In genomic region chr12:123089631-123090353, GRCh38 we compare ENCODE assay signal across 1 cellular context.
A peak's percentile ranks its signal among the peaks of the same experiment; 100 is the strongest.
TF ChIP-seq lines count a peak whose summit lies in the region.

No MANE protein-coding gene starts in this region.

TF ChIP-seq in HepG2, 621 proteins besides CTCF, POLR2A, EP300 and RAD21 (continued from another document and continues in another):
- no peak for TF ChIP-seq ZZZ3 (CRISPR knock-in tag; IDR thresholded peaks at IDR 0.05; ENCODE audit: borderline replicate concordance)
- no peak for TF ChIP-seq TBX3 (IDR thresholded peaks at IDR 0.05; ENCODE audit: borderline replicate concordance)
- no peak for TF ChIP-seq BCL3 (CRISPR knock-in tag; IDR thresholded peaks at IDR 0.05)
- peak; percentile 33; the same call in 1 of the 2 replicates for TF ChIP-seq ELF3 (CRISPR knock-in tag; IDR thresholded peaks at IDR 0.05)
- 0 out of 2 replicates have a peak, but pooled peaks have one; percentile 39 for TF ChIP-seq ZNF605 (CRISPR knock-in tag; IDR thresholded peaks at IDR 0.05)
- TF ChIP-seq GRHL1 (CRISPR knock-in tag; conservative IDR thresholded peaks at IDR 0.05): no peak
- 0 out of 2 replicates have a peak, but pooled peaks have one; percentile 32 for TF ChIP-seq PAXIP1 (CRISPR knock-in tag; conservative IDR thresholded peaks at IDR 0.05)
- 0 out of 2 replicates have a peak, but pooled peaks have one; percentile 32 for TF ChIP-seq HNF4A (CRISPR knock-in tag; IDR thresholded peaks at IDR 0.05)
- TF ChIP-seq SRY (CRISPR knock-in tag; IDR thresholded peaks at IDR 0.05): no peak
- no peak for TF ChIP-seq TAF15 (IDR thresholded peaks at IDR 0.05; ENCODE audit: low read depth, low read length, poor library complexity, severe bottlenecking)
- TF ChIP-seq ARID3A (IDR thresholded peaks at IDR 0.05; ENCODE audit: low read depth, low read length): peak; percentile 27; the same call in 1 of the 2 replicates
- no peak for TF ChIP-seq ZXDC (CRISPR knock-in tag; IDR thresholded peaks at IDR 0.05)
- no peak for TF ChIP-seq GATAD1 (CRISPR knock-in tag; IDR thresholded peaks at IDR 0.05)
- TF ChIP-seq ATM (IDR thresholded peaks at IDR 0.05; ENCODE audit: borderline replicate concordance): no peak
- no peak for TF ChIP-seq NR2F6 (IDR thresholded peaks at IDR 0.05)
- TF ChIP-seq NR2F6 (CRISPR knock-in tag; IDR thresholded peaks at IDR 0.05): peak; percentile 29; the same call in 1 of the 2 replicates
- no peak for TF ChIP-seq ZSCAN12 (CRISPR knock-in tag; IDR thresholded peaks at IDR 0.05)
- no peak for TF ChIP-seq SIX4 (CRISPR knock-in tag; IDR thresholded peaks at IDR 0.05)
- TF ChIP-seq ZNF234 (CRISPR knock-in tag; conservative IDR thresholded peaks at IDR 0.05): no peak
- TF ChIP-seq ZNF839 (CRISPR knock-in tag; IDR thresholded peaks at IDR 0.05; ENCODE audit: borderline replicate concordance): no peak
- TF ChIP-seq KAT8 (CRISPR knock-in tag; IDR thresholded peaks at IDR 0.05): peak; percentile 41; the same call in 1 of the 2 replicates
- TF ChIP-seq JUNB (CRISPR knock-in tag; IDR thresholded peaks at IDR 0.05; ENCODE audit: borderline replicate concordance): peak; percentile 59; the same call in 1 of the 2 replicates
- no peak for TF ChIP-seq ZBTB46 (CRISPR knock-in tag; IDR thresholded peaks at IDR 0.05; ENCODE audit: borderline replicate concordance)
- peak; percentile 64 for TF ChIP-seq ARID5B (CRISPR knock-in tag; IDR thresholded peaks at IDR 0.05)
- no peak for TF ChIP-seq MAX (IDR thresholded peaks at IDR 0.05)
- peak; percentile 36; the same call in 1 of the 2 replicates for TF ChIP-seq ZFX (CRISPR knock-in tag; IDR thresholded peaks at IDR 0.05; ENCODE audit: low read depth)
- TF ChIP-seq ATF3 (CRISPR knock-in tag; IDR thresholded peaks at IDR 0.05): peak; percentile 37; the same call in 1 of the 2 replicates
- no peak for TF ChIP-seq NFAT5 (CRISPR knock-in tag; IDR thresholded peaks at IDR 0.05)
